In genomic region chr10:112464074-112464473, GRCh38 we compare ENCODE assay signal across 5 cellular contexts. TPM values are rescaled to one million over a fixed set of nuclear protein-coding genes. Genes with fewer than 3 reads are reported as not detected.
DNase-seq lines count a peak whose midpoint lies in the region; ATAC-seq, FAIRE-seq and TF ChIP-seq lines count a peak whose summit lies in the region.
"Not testable (repeated sequence)": the region's sequence is repeated elsewhere in the genome, so short reads cannot be mapped to it uniquely, and the experiment has no call there.

No MANE protein-coding gene starts in this region.

- BruUV-seq in GM12878 (replicated peaks; lab: Mats Ljungman, UMichigan) = not testable (repeated sequence)

- not testable (repeated sequence) for H3K9me3 ChIP-seq in T-helper 17 cell (ENCODE audit: control insufficient read depth, low read length, poor library complexity, severe bottlenecking); GM12878 (replicated peaks; ENCODE audit: control insufficient read depth, insufficient read depth, low read length); lower lobe of right lung

- H3K4me1 Mint-ChIP-seq in T-helper 17 cell; activated naive CD4-positive, alpha-beta T cell treated with anti-CD3 and anti-CD28 coated beads, Interleukin-2, amount 10 ng/mL, durations not matched to agents 7 days and 5 days: not testable (repeated sequence)

- 99% methylated on average over 5 of the region's 5 CpGs for WGBS in GM12878 (ENCODE audit: insufficient coverage, insufficient replicate concordance, low lambda C conversion rate, missing lambda C conversion rate)

- CTCF ChIA-PET in activated naive CD4-positive, alpha-beta T cell treated with anti-CD3 and anti-CD28 coated beads, Interleukin-2, amount 10 ng/mL, durations not matched to agents 7 days and 5 days (lab: Charles Lee) = interaction anchor here (1.1 to 1.2 kb wide), 2 partner anchors 8 to 18 kb away, joined by 3 to 4 read pairs; no protein-coding TSS in a partner anchor
- CTCF ChIA-PET in GM12878 (lab: Yijun Ruan, JAX) = interaction anchor here (0.6 to 4.0 kb wide), 8 partner anchors 8 to 1099 kb away, joined by 3 to 14 read pairs (median 4); no protein-coding TSS in a partner anchor

- DNase-seq in GM12891 (ENCODE audit: insufficient read length, low spot score); T-helper 17 cell; activated naive CD4-positive, alpha-beta T cell treated with anti-CD3 and anti-CD28 coated beads, Interleukin-2, amount 10 ng/mL, durations not matched to agents 7 days and 5 days; GM12878 (ENCODE audit: low read depth, low spot score): not testable (repeated sequence)
- DNase-seq in lower lobe of right lung = peak; percentile 13

- not testable (repeated sequence) for H3K9ac ChIP-seq in GM12878 (ENCODE audit: control insufficient read depth, insufficient read depth, low read length)

- not testable (repeated sequence) for H3K9me3 Mint-ChIP-seq in activated naive CD4-positive, alpha-beta T cell treated with anti-CD3 and anti-CD28 coated beads, Interleukin-2, amount 10 ng/mL, durations not matched to agents 7 days and 5 days

- in situ Hi-C loops in GM12878 (cut with MboI) = not testable (repeated sequence)

- POLR2A ChIA-PET in GM12878 (lab: Charles Lee) = not testable (repeated sequence)

- SMC1A ChIA-PET in GM12878 (lab: Charles Lee; ENCODE audit: uncharacterized antibody, unreplicated experiment) = interaction anchor here (1.3 to 1.7 kb wide), 3 partner anchors 10 to 12 kb away, joined by 4 to 7 read pairs (median 4); no protein-coding TSS in a partner anchor

- intact Hi-C loops in GM12878 (cut with micrococcal nuclease; ENCODE audit: unreplicated experiment); lower lobe of right lung (cut with DNase I): not testable (repeated sequence)

- not testable (repeated sequence) for H4K20me1 ChIP-seq in GM12878 (ENCODE audit: control insufficient read depth, insufficient read depth)

- not testable (repeated sequence) for H3K27ac ChIP-seq in GM12878 (ENCODE audit: control insufficient read depth, insufficient read depth); lower lobe of right lung

- not testable (repeated sequence) for TF ChIP-seq CTCF in GM12878 (IDR thresholded peaks at IDR 0.05 in 2 of 3, conservative IDR thresholded peaks at IDR 0.05 in 1 of 3; ENCODE audit: control insufficient read depth in 2 of 3, extremely low read depth in 1 of 3, insufficient read depth in 1 of 3, low read depth in 3 of 3, low read length in 3 of 3); lower lobe of right lung (IDR thresholded peaks at IDR 0.05)

- RAD21 ChIA-PET in GM12878 (lab: Charles Lee; ENCODE audit: unreplicated experiment) = interaction anchor here (1.6 kb wide), 1 partner anchor 8 kb away, joined by 5 read pairs; no protein-coding TSS in a partner anchor

- not testable (repeated sequence) for ATAC-seq in T-helper 17 cell, GM12878, lower lobe of right lung

- H3K27me3 ChIP-seq in GM12878 (replicated peaks in 1 of 2; ENCODE audit: control insufficient read depth in 2 of 2, insufficient read depth in 2 of 2, low read length in 1 of 2); lower lobe of right lung (ENCODE audit: low read depth): not testable (repeated sequence)

- peaks cover 0 to 21% of the 10 kb centered on the region in 2 experiments; a peak in 2 of 4 replicates for H3K36me3 ChIP-seq in GM12878 (ENCODE audit: control insufficient read depth in 2 of 2, insufficient read depth in 2 of 2, low read length in 1 of 2)
- peaks cover 53% of the 10 kb centered on the region for H3K36me3 ChIP-seq in lower lobe of right lung

- TF ChIP-seq RAD21 in GM12878 (IDR thresholded peaks at IDR 0.05; ENCODE audit: insufficient read depth, low read depth, low read length) = not testable (repeated sequence)

- not testable (repeated sequence) for H3K36me3 Mint-ChIP-seq in T-helper 17 cell (ENCODE audit: low read depth)
- H3K36me3 Mint-ChIP-seq in activated naive CD4-positive, alpha-beta T cell treated with anti-CD3 and anti-CD28 coated beads, Interleukin-2, amount 10 ng/mL, durations not matched to agents 7 days and 5 days = peaks cover 32% of the 10 kb centered on the region

- not testable (repeated sequence) for TF ChIP-seq EP300 in GM12878 (IDR thresholded peaks at IDR 0.05; ENCODE audit: borderline replicate concordance in 1 of 2, control insufficient read depth in 1 of 2, low read depth in 2 of 2, low read length in 2 of 2)

- not testable (repeated sequence) for H3K79me2 ChIP-seq in GM12878 (ENCODE audit: control insufficient read depth, insufficient read depth, low read length)

- H3K27me3 Mint-ChIP-seq in T-helper 17 cell; activated naive CD4-positive, alpha-beta T cell treated with anti-CD3 and anti-CD28 coated beads, Interleukin-2, amount 10 ng/mL, durations not matched to agents 7 days and 5 days: not testable (repeated sequence)

- H3K4me1 ChIP-seq in GM12878 (ENCODE audit: control insufficient read depth, insufficient read depth, low read length); lower lobe of right lung: not testable (repeated sequence)

- H2AFZ ChIP-seq in GM12878 (ENCODE audit: control insufficient read depth, low read depth, low read length) = not testable (repeated sequence)

- not testable (repeated sequence) for H3K4me2 ChIP-seq in GM12878 (ENCODE audit: control insufficient read depth, insufficient read depth)

- not testable (repeated sequence) for FAIRE-seq in GM12891 (lab: Jason Lieb, UNC); GM12878 (lab: Jason Lieb, UNC)

- peak overlapping the region; percentile 24 for H3K27ac Mint-ChIP-seq in T-helper 17 cell
- peak overlapping the region; percentile 43 for H3K27ac Mint-ChIP-seq in activated naive CD4-positive, alpha-beta T cell treated with anti-CD3 and anti-CD28 coated beads, Interleukin-2, amount 10 ng/mL, durations not matched to agents 7 days and 5 days

- H3K4me3 Mint-ChIP-seq in T-helper 17 cell; activated naive CD4-positive, alpha-beta T cell treated with anti-CD3 and anti-CD28 coated beads, Interleukin-2, amount 10 ng/mL, durations not matched to agents 7 days and 5 days: not testable (repeated sequence)

- H3K4me3 ChIP-seq in GM12878, lower lobe of right lung: not testable (repeated sequence)

- TF ChIP-seq POLR2A in GM12891 (IDR thresholded peaks at IDR 0.05; ENCODE audit: low read depth, low read length); GM12878 (IDR thresholded peaks at IDR 0.05; ENCODE audit: low read depth, low read length): not testable (repeated sequence)

TF ChIP-seq in GM12891, 5 proteins besides CTCF, POLR2A, EP300 and RAD21:
- peak; percentile 61 for TF ChIP-seq SPI1 (IDR thresholded peaks at IDR 0.05; ENCODE audit: low read depth, low read length)
TF ChIP-seq in GM12891: peak in this region for 1; not testable (repeated sequence) for 4.

TF ChIP-seq in GM12878, 131 proteins besides CTCF, POLR2A, EP300 and RAD21:
- peak; percentile 45; the same call in 1 of the 2 replicates for TF ChIP-seq SPI1 (IDR thresholded peaks at IDR 0.05; ENCODE audit: borderline replicate concordance, insufficient read depth, low read depth, low read length)
TF ChIP-seq in GM12878: peak in this region for 1; not testable (repeated sequence) for 130.

RNA-seq across cellular contexts. Expression of gene VTI1A, which starts 17.1 kb away (rescaled TPM):
- polyA plus RNA-seq in GM12891 (2012; ENCODE audit: low read depth, missing spikeins) = 15.9 TPM
- total RNA-seq in T-helper 17 cell (10 to 100 TPM; 58.8 to 65.0 TPM), GM12878 (2014; rRNA removed) (31.5 and 37.0 TPM in 2 replicates), GM12878 (2014; rRNA removed; fragmentation: Illumina TruSeq; extraction: Trizol) (31.0 and 32.2 TPM in 2 replicates), GM12878 (2021) (30.1 and 35.1 TPM in 2 replicates), lower lobe of right lung (36.9 TPM)
- total RNA-seq in GM12878 (2013; cell fraction: nucleolus; rRNA removed) = 189 and 219 TPM in 2 replicates
- 9.3 TPM for polyA plus RNA-seq in GM12878 (2011; ENCODE audit: low read depth)
- polyA plus RNA-seq in GM12878 (2011; rRNA removed) (21.5 and 28.9 TPM in 2 replicates), GM12878 (2014; fragmentation: Illumina TruSeq; extraction: Trizol) (23.4 and 25.9 TPM in 2 replicates), GM12878 (2014; fragmentation: Nextera tagmentation; extraction: Ambion mirVana) (10 to 100 TPM; 12.4 to 12.5 TPM), GM12878 (2014; rRNA removed) (19.5 and 20.1 TPM in 2 replicates), GM12878 (2016; fragmentation: Nextera tagmentation; extraction: Ambion mirVana) (10 to 100 TPM; 38.5 to 43.2 TPM)
- polyA plus RNA-seq in GM12878 (2011; cell fraction: cytosol; rRNA removed) = 14.6 and 17.1 TPM in 2 replicates
- 27.4 and 30.5 TPM in 2 replicates for polyA plus RNA-seq in GM12878 (2011; cell fraction: nucleus; rRNA removed)
- polyA plus RNA-seq in GM12878 (2012) = 13.1 and 13.5 TPM in 2 replicates
- polyA minus RNA-seq in GM12878 (2011; rRNA and poly(A)+ RNA removed) = 22.7 and 31.1 TPM in 2 replicates
- polyA minus RNA-seq in GM12878 (2011; cell fraction: cytosol; rRNA and poly(A)+ RNA removed) = 8.2 and 8.6 TPM in 2 replicates
- polyA minus RNA-seq in GM12878 (2011; cell fraction: nucleus; rRNA and poly(A)+ RNA removed) = 53.7 and 97.4 TPM in 2 replicates

RNA-seq across cellular contexts. Expression of gene ZDHHC6, which starts 17.4 kb away (rescaled TPM):
- polyA plus RNA-seq in GM12891 (2012; ENCODE audit: low read depth, missing spikeins) = 22.0 TPM
- total RNA-seq in T-helper 17 cell (10 to 100 TPM; 32.4 to 36.2 TPM), GM12878 (2014; rRNA removed) (23.8 and 28.9 TPM in 2 replicates), GM12878 (2014; rRNA removed; fragmentation: Illumina TruSeq; extraction: Trizol) (30.9 and 34.0 TPM in 2 replicates), GM12878 (2021) (28.3 and 30.9 TPM in 2 replicates), lower lobe of right lung (36.4 TPM)
- 75.3 and 76.5 TPM in 2 replicates for total RNA-seq in GM12878 (2013; cell fraction: nucleolus; rRNA removed)
- 20.4 TPM for polyA plus RNA-seq in GM12878 (2011; ENCODE audit: low read depth)
- polyA plus RNA-seq in GM12878 (2011; rRNA removed) (40.5 and 42.0 TPM in 2 replicates), GM12878 (2014; fragmentation: Illumina TruSeq; extraction: Trizol) (39.6 and 50.9 TPM in 2 replicates), GM12878 (2014; fragmentation: Nextera tagmentation; extraction: Ambion mirVana) (10 to 100 TPM; 29.5 to 31.8 TPM), GM12878 (2014; rRNA removed) (35.2 and 39.5 TPM in 2 replicates), GM12878 (2016; fragmentation: Nextera tagmentation; extraction: Ambion mirVana) (10 to 100 TPM; 58.2 to 59.4 TPM)
- 16.2 and 16.5 TPM in 2 replicates for polyA plus RNA-seq in GM12878 (2011; cell fraction: cytosol; rRNA removed)
- 70.3 and 87.8 TPM in 2 replicates for polyA plus RNA-seq in GM12878 (2011; cell fraction: nucleus; rRNA removed)
- 26.6 and 30.3 TPM in 2 replicates for polyA plus RNA-seq in GM12878 (2012)
- 20.0 and 21.8 TPM in 2 replicates for polyA minus RNA-seq in GM12878 (2011; rRNA and poly(A)+ RNA removed)
- polyA minus RNA-seq in GM12878 (2011; cell fraction: cytosol; rRNA and poly(A)+ RNA removed) = 7.4 and 8.6 TPM in 2 replicates
- polyA minus RNA-seq in GM12878 (2011; cell fraction: nucleus; rRNA and poly(A)+ RNA removed) = 24.4 and 27.5 TPM in 2 replicates
